15 cellular contexts compared by ENCODE assay signal in genomic region chr15:40858706-40859105, GRCh38. TPM values are rescaled to one million over a fixed set of nuclear protein-coding genes. Genes with fewer than 3 reads are reported as not detected.
DNase-seq lines count a peak whose midpoint lies in the region; ATAC-seq, FAIRE-seq and TF ChIP-seq lines count a peak whose summit lies in the region.
"Had no signal": no experiment of that assay in that cellular context is flagged by ENCODE, and none has a peak within 500 bp of the region (broad histone marks: within the 10 kb centered on the region; RNA-seq: fewer than 3 reads in every experiment).

No MANE protein-coding gene starts in this region.

- H2BK120ac ChIP-seq in H9 (ENCODE audit: low read depth, low read length, poor library complexity, severe bottlenecking): no peak overlapping the region

- no peak overlapping the region for H3K18ac ChIP-seq in H9 (ENCODE audit: insufficient read length, low read depth, low read length)

- H3K9ac ChIP-seq in H9 (ENCODE audit: extremely low read depth, insufficient read length, low read length): no peak overlapping the region
- H3K9ac ChIP-seq in kidney (ENCODE audit: low read length in 2 of 2): no peak overlapping the region

- peaks cover 3% of the 10 kb centered on the region; the same call in 1 of the 2 replicates for H3K27me3 Mint-ChIP-seq in H9 (ENCODE audit: low read depth)
- H3K27me3 Mint-ChIP-seq in activated T-helper 17 cell treated with anti-CD3 and anti-CD28 coated beads, Interleukin-2, amount 50 U/mL, for 72 hours: peaks cover 4% of the 10 kb centered on the region

- H3K9me3 Mint-ChIP-seq in H9: no peaks in the 10 kb centered on the region
- H3K9me3 Mint-ChIP-seq in activated T-helper 17 cell treated with anti-CD3 and anti-CD28 coated beads, Interleukin-2, amount 50 U/mL, for 72 hours: no peaks in the 10 kb centered on the region
- H3K9me3 Mint-ChIP-seq in stimulated activated effector memory CD8-positive, alpha-beta T cell treated with anti-CD3 and anti-CD28 coated beads, Interleukin-12 subunit alpha, Interleukin-12 subunit beta, amount 100 ng/mL, for 72 hours: no peaks in the 10 kb centered on the region

- H2BK15ac ChIP-seq in H9 (ENCODE audit: low read depth, low read length): no peak overlapping the region

- H2BK5ac ChIP-seq in H9 (ENCODE audit: insufficient read length, low read length): no peak overlapping the region

- no peaks in the 10 kb centered on the region for H3K79me2 ChIP-seq in H9 (ENCODE audit: insufficient read depth, low read length)

- H3K27ac ChIP-seq in H9 (ENCODE audit: insufficient read length, low read depth, low read length) (no peak overlapping the region), kidney (ENCODE audit: low read depth in 2 of 2, low read length in 2 of 2) (no peak overlapping the region)
- H3K27ac ChIP-seq: gastrocnemius medialis, tibial nerve had no signal

- intact Hi-C loops in kidney (cut with DNase I): no loop called here

- FAIRE-seq in kidney (lab: Jason Lieb, UNC): no peak
- no peak for FAIRE-seq in GM19239 (lab: Jason Lieb, UNC)

- H2AK5ac ChIP-seq in H9 (ENCODE audit: insufficient read length, low read length): no peak overlapping the region

- peaks cover 23 to 27% of the 10 kb centered on the region in 2 experiments for H3K4me1 Mint-ChIP-seq in H9
- H3K4me1 Mint-ChIP-seq in activated T-helper 17 cell treated with anti-CD3 and anti-CD28 coated beads, Interleukin-2, amount 50 U/mL, for 72 hours: peaks cover 10% of the 10 kb centered on the region
- H3K4me1 Mint-ChIP-seq in stimulated activated effector memory CD8-positive, alpha-beta T cell treated with anti-CD3 and anti-CD28 coated beads, Interleukin-12 subunit alpha, Interleukin-12 subunit beta, amount 100 ng/mL, for 72 hours: peaks cover 14% of the 10 kb centered on the region

- no peak for DNase-seq in H9
- peak; percentile 45 for DNase-seq in kidney
- DNase-seq in stimulated activated effector memory CD8-positive, alpha-beta T cell treated with anti-CD3 and anti-CD28 coated beads, Interleukin-12 subunit alpha, Interleukin-12 subunit beta, amount 100 ng/mL, for 72 hours (ENCODE audit: low spot score in 2 of 2): no peak
- DNase-seq in GM19239 (ENCODE audit: insufficient read length, low spot score): no peak
- no peak for DNase-seq in SIG-M5 treated with dmso at 0.1 percent for 504 hours (lab: John Stamatoyannopoulos, UW; ENCODE audit: unreplicated experiment)
- DNase-seq in stimulated activated naive CD4-positive, alpha-beta T cell treated with Interleukin-2 at 50 U/mL for 16 hours (lab: John Stamatoyannopoulos, UW): no peak
- DNase-seq: cerebellar nuclear complex had no signal

- H3K27ac Mint-ChIP-seq in H9: peak overlapping the region in 2 of 3 experiments; percentile 57 to 78; a peak in 4 of 7 replicates
- H3K27ac Mint-ChIP-seq in activated T-helper 17 cell treated with anti-CD3 and anti-CD28 coated beads, Interleukin-2, amount 50 U/mL, for 72 hours: peak overlapping the region; percentile 70
- H3K27ac Mint-ChIP-seq in stimulated activated effector memory CD8-positive, alpha-beta T cell treated with anti-CD3 and anti-CD28 coated beads, Interleukin-12 subunit alpha, Interleukin-12 subunit beta, amount 100 ng/mL, for 72 hours: peak overlapping the region; percentile 34

- no peak overlapping the region for H3K14ac ChIP-seq in H9 (ENCODE audit: insufficient read depth, low read length)

- TF ChIP-seq CTCF in H9 (conservative IDR thresholded peaks at IDR 0.05): no peak
- TF ChIP-seq CTCF in kidney (IDR thresholded peaks at IDR 0.05; ENCODE audit: borderline replicate concordance, extremely low read depth, insufficient read depth): no peak

- H3K36me3 Mint-ChIP-seq in H9 (ENCODE audit: insufficient read depth in 1 of 3, low read depth in 3 of 3): peaks cover 9 to 44% (median 40%) of the 10 kb centered on the region in 3 experiments; a peak in 6 of 7 replicates
- no peaks in the 10 kb centered on the region for H3K36me3 Mint-ChIP-seq in activated T-helper 17 cell treated with anti-CD3 and anti-CD28 coated beads, Interleukin-2, amount 50 U/mL, for 72 hours (ENCODE audit: low read depth)
- H3K36me3 Mint-ChIP-seq in stimulated activated effector memory CD8-positive, alpha-beta T cell treated with anti-CD3 and anti-CD28 coated beads, Interleukin-12 subunit alpha, Interleukin-12 subunit beta, amount 100 ng/mL, for 72 hours: no peaks in the 10 kb centered on the region

- H2BK20ac ChIP-seq in H9 (ENCODE audit: low read depth, low read length, poor library complexity, severe bottlenecking): no peak overlapping the region

- H3K23ac ChIP-seq in H9 (ENCODE audit: insufficient read length, low read depth, low read length): no peak overlapping the region

- H3K4me3 Mint-ChIP-seq in H9: no peak overlapping the region; a peak in 1 of 5 replicates
- H3K4me3 Mint-ChIP-seq in activated T-helper 17 cell treated with anti-CD3 and anti-CD28 coated beads, Interleukin-2, amount 50 U/mL, for 72 hours: no peak overlapping the region
- H3K4me3 Mint-ChIP-seq in stimulated activated effector memory CD8-positive, alpha-beta T cell treated with anti-CD3 and anti-CD28 coated beads, Interleukin-12 subunit alpha, Interleukin-12 subunit beta, amount 100 ng/mL, for 72 hours: no peak overlapping the region

- no peak overlapping the region for H3K4me2 ChIP-seq in H9 (ENCODE audit: insufficient read depth, insufficient read length, low read length)

- no peaks in the 10 kb centered on the region for H4K20me1 ChIP-seq in H9 (ENCODE audit: control insufficient read depth, insufficient read depth, insufficient read length)

- H3K4me3 ChIP-seq in kidney (ENCODE audit: low read length in 2 of 2): no peak overlapping the region
- H3K4me3 ChIP-seq: gastrocnemius medialis, tibial nerve had no signal

- no peak overlapping the region for H4K91ac ChIP-seq in H9 (ENCODE audit: insufficient read length, low read depth, low read length)

- H3T11ph ChIP-seq in H9 (ENCODE audit: low read length): no peak overlapping the region

- no peak for ATAC-seq in activated T-helper 17 cell treated with anti-CD3 and anti-CD28 coated beads, Interleukin-2, amount 50 U/mL, for 72 hours (replicated peaks)
- no peak for ATAC-seq in stimulated activated effector memory CD8-positive, alpha-beta T cell treated with anti-CD3 and anti-CD28 coated beads, Interleukin-12 subunit alpha, Interleukin-12 subunit beta, amount 100 ng/mL, for 72 hours

- H2AFZ ChIP-seq in H9 (ENCODE audit: low read length): no peak overlapping the region

- H3K4ac ChIP-seq in H9 (ENCODE audit: low read depth, low read length): no peak overlapping the region

- H3K23me2 ChIP-seq in H9 (ENCODE audit: insufficient read length, low read depth, low read length, poor library complexity, severe bottlenecking): no peaks in the 10 kb centered on the region

- no peaks in the 10 kb centered on the region for H3K79me1 ChIP-seq in H9 (ENCODE audit: insufficient read depth, low read depth, low read length, poor library complexity, severe bottlenecking)

- H3K27me3 ChIP-seq in H9 (ENCODE audit: insufficient read depth, low read length): no peaks in the 10 kb centered on the region
- H3K27me3 ChIP-seq: gastrocnemius medialis had no signal

- H3K9me3 ChIP-seq in H9 (ENCODE audit: control insufficient read depth, low read depth, low read length) (no peaks in the 10 kb centered on the region), kidney (ENCODE audit: control insufficient read depth in 1 of 2, low read length in 2 of 2) (no peaks in the 10 kb centered on the region)
- H3K9me3 ChIP-seq: gastrocnemius medialis, tibial nerve had no signal

- H2BK12ac ChIP-seq in H9 (ENCODE audit: insufficient read length, low read depth, low read length): no peak overlapping the region

- no peak overlapping the region for H4K5ac ChIP-seq in H9 (ENCODE audit: insufficient read length, low read depth, low read length)

- peaks cover 12 to 24% of the 10 kb centered on the region in 2 donors for H3K36me3 ChIP-seq in kidney (ENCODE audit: control insufficient read depth in 1 of 2, insufficient read depth in 2 of 2, low read length in 2 of 2)
- H3K36me3 ChIP-seq: gastrocnemius medialis, tibial nerve had no signal

- no peaks in the 10 kb centered on the region for H3K4me1 ChIP-seq in H9 (ENCODE audit: insufficient read depth, low read length)
- peaks cover 0 to 3% of the 10 kb centered on the region in 2 donors for H3K4me1 ChIP-seq in kidney (ENCODE audit: control insufficient read depth in 1 of 2, insufficient read depth in 1 of 2, low read depth in 1 of 2, low read length in 2 of 2)
- H3K4me1 ChIP-seq: gastrocnemius medialis had no signal

- no peak overlapping the region for H3K56ac ChIP-seq in H9 (ENCODE audit: insufficient read length, low read depth, low read length)

- WGBS in H9 (ENCODE audit: extremely low coverage, insufficient read length, low lambda C conversion rate): no CpG with 5 or more reads among the region's 10 CpGs

- no peak overlapping the region for H4K8ac ChIP-seq in H9 (replicated peaks; ENCODE audit: insufficient read length, low read depth, low read length)

RNA-seq across cellular contexts. Expression of gene SPINT1, which starts 14.9 kb away (rescaled TPM):
- 129 and 130 TPM in 2 replicates for total RNA-seq in H9 (2021)
- 10 to 100 TPM in 1 of 2 donors, 1 to 10 TPM in 1; 8.4 to 11.7 TPM for total RNA-seq in activated T-helper 17 cell treated with anti-CD3 and anti-CD28 coated beads, Interleukin-2, amount 50 U/mL, for 72 hours
- total RNA-seq in kidney: 114 TPM
- polyA plus RNA-seq in kidney (ENCODE audit: insufficient read depth, low read depth, low replicate concordance): 112 TPM

RNA-seq across cellular contexts. Expression of gene RHOV, which starts 15.3 kb away (rescaled TPM):
- 3.9 and 4.3 TPM in 2 replicates for total RNA-seq in H9 (2021)
- under 1 TPM; 0.24 to 0.45 TPM for total RNA-seq in activated T-helper 17 cell treated with anti-CD3 and anti-CD28 coated beads, Interleukin-2, amount 50 U/mL, for 72 hours
- 3.0 TPM for total RNA-seq in kidney
- polyA plus RNA-seq in kidney (ENCODE audit: insufficient read depth, low read depth, low replicate concordance): 4.6 TPM
- total RNA-seq: fibroblast of lung, gastrocnemius medialis had no signal
- polyA plus RNA-seq: CD14-positive monocyte, fibroblast of lung had no signal

RNA-seq across cellular contexts. Expression of gene PPP1R14D, which starts 30.2 kb away (rescaled TPM):
- total RNA-seq in H9 (2021): not detected in 2 replicates
- not detected for total RNA-seq in activated T-helper 17 cell treated with anti-CD3 and anti-CD28 coated beads, Interleukin-2, amount 50 U/mL, for 72 hours
- not detected for total RNA-seq in kidney
- polyA plus RNA-seq in kidney (ENCODE audit: insufficient read depth, low read depth, low replicate concordance): 4.0 TPM
- total RNA-seq: dermis microvascular lymphatic vessel endothelial cell, fibroblast of lung, sciatic nerve, SK-MEL-5, tibial nerve had no signal
- polyA plus RNA-seq: CD14-positive monocyte, fibroblast of lung had no signal

RNA-seq across cellular contexts. Expression of gene VPS18, which starts 35.5 kb away (rescaled TPM):
- total RNA-seq in H9 (2021) (45.0 and 46.1 TPM in 2 replicates), kidney (28.1 TPM)
- 10 to 100 TPM in 1 of 2 donors, 1 to 10 TPM in 1; 5.6 to 12.0 TPM for total RNA-seq in activated T-helper 17 cell treated with anti-CD3 and anti-CD28 coated beads, Interleukin-2, amount 50 U/mL, for 72 hours
- 21.9 TPM for polyA plus RNA-seq in kidney (ENCODE audit: insufficient read depth, low read depth, low replicate concordance)

RNA-seq across cellular contexts. Expression of gene DNAJC17, which starts 51.4 kb away (rescaled TPM):
- total RNA-seq in H9 (2021) (38.3 and 44.4 TPM in 2 replicates), kidney (41.6 TPM)
- total RNA-seq in activated T-helper 17 cell treated with anti-CD3 and anti-CD28 coated beads, Interleukin-2, amount 50 U/mL, for 72 hours: 10 to 100 TPM; 30.3 to 34.3 TPM
- polyA plus RNA-seq in kidney (ENCODE audit: insufficient read depth, low read depth, low replicate concordance): 56.7 TPM
